In the genomic region with DNA sequence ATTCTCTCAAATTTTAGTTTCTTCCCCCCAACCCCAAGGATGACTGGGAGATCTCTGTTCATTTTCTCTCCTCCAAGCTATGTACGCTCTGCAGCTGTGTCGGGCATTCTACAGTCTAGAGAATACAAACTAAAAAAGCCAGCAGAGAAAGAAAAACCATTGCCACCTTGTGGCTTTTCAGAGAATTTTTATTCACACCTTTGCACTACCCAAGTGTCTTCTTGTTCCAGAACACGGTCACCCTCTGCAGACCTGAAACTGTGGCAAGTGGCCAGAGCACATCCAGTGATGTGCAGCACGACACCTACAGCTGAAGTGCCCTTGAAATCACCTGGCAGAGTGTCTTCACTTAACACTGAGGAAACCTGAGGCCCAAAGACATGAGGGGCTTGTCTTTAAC, we compare ENCODE assay signal across 9 cellular contexts.
DNase-seq lines count a peak whose midpoint lies in the region; ATAC-seq and TF ChIP-seq lines count a peak whose summit lies in the region.
"Had no signal": no experiment of that assay in that cellular context is flagged by ENCODE, and none has a peak within 500 bp of the region (broad histone marks: within the 10 kb centered on the region; RNA-seq: fewer than 3 reads in every experiment).

No MANE protein-coding gene starts in this region.

- intact Hi-C loops in CD4-positive, alpha-beta T cell (cut with DNase I, micrococcal nuclease): loop anchor here (1.0 to 5.0 kb wide), 4 partner anchors 70 to 261 kb away; a partner anchor contains a TSS
- intact Hi-C loops in sciatic nerve (cut with DNase I): no loop called here

- H3K27ac ChIP-seq in CD4-positive, alpha-beta T cell (ENCODE audit: low read depth, low read length): no peak overlapping the region

- CTCF ChIA-PET in CD4-positive, alpha-beta T cell (lab: Charles Lee): interaction anchor here (0.7 to 1.5 kb wide), 5 partner anchors 62 to 97 kb away, joined by 3 to 8 read pairs (median 3); a partner anchor contains a TSS

- POLR2A ChIA-PET in CD4-positive, alpha-beta T cell (lab: Charles Lee): interaction anchor here (0.6 to 1.5 kb wide), 3 partner anchors 54 to 70 kb away, joined by 4 to 8 read pairs (median 5); no protein-coding TSS in a partner anchor

- TF ChIP-seq CTCF in CD4-positive, alpha-beta T cell (IDR thresholded peaks at IDR 0.05): peak; percentile 52
- peak; percentile 28 for TF ChIP-seq CTCF in fibroblast of mammary gland (conservative IDR thresholded peaks at IDR 0.05; ENCODE audit: control insufficient read depth, insufficient read depth, low read depth, low read length)

- H3K27me3 Mint-ChIP-seq in CD4-positive, alpha-beta T cell: no peaks in the 10 kb centered on the region

- H3K27ac Mint-ChIP-seq in CD4-positive, alpha-beta T cell: no peak overlapping the region

- peaks cover 5% of the 10 kb centered on the region for H3K4me1 Mint-ChIP-seq in CD4-positive, alpha-beta T cell (ENCODE audit: low read depth)

- H3K9me3 ChIP-seq in CD4-positive, alpha-beta T cell (ENCODE audit: control insufficient read depth, low read length): no peaks in the 10 kb centered on the region

- H3K36me3 Mint-ChIP-seq in CD4-positive, alpha-beta T cell (ENCODE audit: low read depth): no peaks in the 10 kb centered on the region

- H3K4me3 Mint-ChIP-seq in CD4-positive, alpha-beta T cell: no peak overlapping the region
- H3K4me3 Mint-ChIP-seq: stimulated activated naive B cell treated with anti-CD40 and anti-IgM and Interleukin-4, amounts not matched to agents 10 μg/mL and 1 μg/mL and 100 μg/mL, for 72 hours had no signal

- peak; percentile 73 for ATAC-seq in CD4-positive, alpha-beta T cell (ENCODE audit: poor library complexity)
- peak; percentile 45 for ATAC-seq in GM21381 (IDR thresholded peaks at IDR 0.05; ENCODE audit: unreplicated experiment)
- ATAC-seq in sciatic nerve: peak; percentile 75
- no peak for ATAC-seq in GM18868 (IDR thresholded peaks at IDR 0.05; ENCODE audit: unreplicated experiment)

- no peak for DNase-seq in CD4-positive, alpha-beta T cell
- DNase-seq in RKO (ENCODE audit: low spot score) (peak; percentile 42), fibroblast of mammary gland (ENCODE audit: low read depth) (peak; percentile 39), sciatic nerve (ENCODE audit: low spot score) (no peak), kidney glomerular epithelial cell (lab: John Stamatoyannopoulos, UW) (no peak), T1000 (lab: John Stamatoyannopoulos, UW) (no peak)
- DNase-seq: stimulated activated naive B cell treated with anti-CD40 and anti-IgM and Interleukin-4, amounts not matched to agents 10 μg/mL and 1 μg/mL and 100 μg/mL, for 72 hours had no signal

- H3K9me3 Mint-ChIP-seq in CD4-positive, alpha-beta T cell: no peaks in the 10 kb centered on the region
- H3K9me3 Mint-ChIP-seq: stimulated activated naive B cell treated with anti-CD40 and anti-IgM and Interleukin-4, amounts not matched to agents 10 μg/mL and 1 μg/mL and 100 μg/mL, for 72 hours had no signal

- H3K27me3 ChIP-seq in CD4-positive, alpha-beta T cell (ENCODE audit: control insufficient read depth, insufficient read depth, low read length): no peaks in the 10 kb centered on the region

- no peak overlapping the region for H3K4me3 ChIP-seq in fibroblast of mammary gland (ENCODE audit: control insufficient read depth, low read depth, low read length)

Comparison
In these comparisons a context has a peak if more than half of its experiments do, and no peak if none do; other contexts are left out.
1. DNase-seq: peak in RKO (single experiment) and fibroblast of mammary gland (single experiment); none in CD4-positive, alpha-beta T cell (0 of 10), sciatic nerve (single experiment), kidney glomerular epithelial cell (single experiment) and T1000 (single experiment).